Comparison of ENCODE assay signal across 35 cellular contexts in the genomic region with DNA sequence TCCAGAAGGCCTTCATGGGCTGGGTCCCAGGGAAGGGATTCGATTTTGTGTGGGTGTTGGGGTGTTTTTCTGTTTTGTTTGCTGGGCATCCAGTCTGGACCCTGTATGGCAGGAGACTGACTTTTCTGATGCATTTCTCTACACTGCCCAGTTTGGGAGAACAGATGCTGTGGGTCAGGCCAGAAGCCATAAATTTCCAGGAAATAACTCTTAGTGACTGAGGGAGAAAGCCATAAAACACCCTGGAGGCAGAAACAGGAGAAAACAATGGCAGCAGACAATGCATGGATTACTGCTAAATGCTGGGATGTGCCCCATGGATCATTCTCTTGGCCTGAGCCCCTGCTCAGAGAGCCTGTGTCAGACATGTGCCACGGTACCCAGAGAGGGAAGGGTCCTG.
"Had no signal": no experiment of that assay in that cellular context is flagged by ENCODE, and none has a peak within 500 bp of the region (broad histone marks: within the 10 kb centered on the region; RNA-seq: fewer than 3 reads in every experiment).

No MANE protein-coding gene starts in this region.

- H3K9me3 ChIP-seq: ascending aorta had no signal

- H3K27ac Mint-ChIP-seq: activated B cell treated with CpG ODN at 0.5 μM for 24 hours; activated CD4-positive, alpha-beta memory T cell treated with anti-CD3 and anti-CD28 coated beads for 36 hours; activated CD4-positive, alpha-beta T cell treated with anti-CD3 and anti-CD28 coated beads, Interleukin-2, amount 10 ng/mL, durations not matched to agents 24 days and 14 days; activated CD8-positive, alpha-beta T cell treated with anti-CD3 and anti-CD28 coated beads for 36 hours; activated naive CD4-positive, alpha-beta T cell treated with anti-CD3 and anti-CD28 coated beads, Interleukin-2, amount 10 ng/mL, durations not matched to agents 7 days and 5 days; activated naive CD4-positive, alpha-beta T cell treated with anti-CD3 and anti-CD28 coated beads, Interleukin-2, amount 50 U/mL, for 24 hours; activated naive CD8-positive, alpha-beta T cell; activated naive CD8-positive, alpha-beta T cell treated with anti-CD3 and anti-CD28 coated beads, Interleukin-2, amount 10 ng/mL, durations not matched to agents 7 days and 5 days; activated naive CD8-positive, alpha-beta T cell treated with anti-CD3 and anti-CD28 coated beads, Interleukin-2, amount 50 U/mL, for 24 hours; activated T-cell treated with anti-CD3 and anti-CD28 coated beads, Interleukin-2, amount 50 U/mL, for 72 hours; activated T-helper 1 cell treated with anti-CD3 and anti-CD28 coated beads, Interleukin-12 subunit alpha, Interleukin-12 subunit beta, Interleukin-2, Interleukin-4 antibody, amounts not matched to agents 30 ng/mL and 10 ng/mL and 1 ng/mL, durations not matched to agents 14 hours and 24 hours and 36 hours; activated T-helper 2 cell treated with anti-CD3 and anti-CD28 coated beads, Interferon-gamma antibody, Interleukin-2, Interleukin-4, amounts not matched to agents 10 μg/mL and 5 μg/mL and 100 μg/mL, durations not matched to agents 14 hours and 24 hours and 36 hours; T-helper 1 cell treated with Interleukin-12 subunit alpha and Interleukin-12 subunit beta and Interleukin-4 antibody, amounts not matched to agents 30 μg/mL and 1 μg/mL, for 36 hours; T-helper 2 cell treated with Interferon-gamma antibody and Interleukin-4, amounts not matched to agents 5 μg/mL and 100 μg/mL, for 36 hours had no signal

- DNase-seq: activated B cell treated with CpG ODN at 0.5 μM for 24 hours; activated CD4-positive, alpha-beta memory T cell treated with anti-CD3 and anti-CD28 coated beads for 36 hours; activated CD4-positive, alpha-beta T cell treated with anti-CD3 and anti-CD28 coated beads for 4 hours; activated CD4-positive, alpha-beta T cell treated with anti-CD3 and anti-CD28 coated beads, Interleukin-2, amount 10 ng/mL, durations not matched to agents 24 days and 14 days; activated CD4-positive, alpha-beta T cell treated with anti-CD3 and anti-CD28 coated beads, Interleukin-2, amount 50 U/mL, for 1 hour; activated CD4-positive, alpha-beta T cell treated with anti-CD3 and anti-CD28 coated beads, Interleukin-2, amount 50 U/mL, for 4 hours; activated CD4-positive, CD25-positive, alpha-beta regulatory T cell treated with anti-CD3 and anti-CD28 coated beads, Interleukin-2, amount 50 U/mL, for 72 hours; activated CD8-positive, alpha-beta T cell treated with anti-CD3 and anti-CD28 coated beads for 36 hours; activated effector memory CD4-positive, alpha-beta T cell treated with Interleukin-2 at 50 U/mL for 16 hours; activated gamma-delta T cell; activated naive CD4-positive, alpha-beta T cell treated with anti-CD3 and anti-CD28 coated beads, Interleukin-2, amount 10 ng/mL, durations not matched to agents 7 days and 5 days; activated naive CD4-positive, alpha-beta T cell treated with Interleukin-2 at 50 U/mL for 16 hours; activated naive CD8-positive, alpha-beta T cell treated with anti-CD3 and anti-CD28 coated beads, Interleukin-2, amount 10 ng/mL, durations not matched to agents 7 days and 5 days; activated naive CD8-positive, alpha-beta T cell treated with anti-CD3 and anti-CD28 coated beads, Interleukin-2, amount 50 U/mL, for 24 hours; activated T-cell treated with anti-CD3 and anti-CD28 coated beads for 4 hours; activated T-cell treated with anti-CD3 and anti-CD28 coated beads, Interleukin-2, amount 50 U/mL, for 1 hour; activated T-cell treated with anti-CD3 and anti-CD28 coated beads, Interleukin-2, amount 50 U/mL, for 4 hours; activated T-cell treated with anti-CD3 and anti-CD28 coated beads, Interleukin-2, amount 50 U/mL, for 72 hours; amygdala; caudate nucleus; SW 1271; T-helper 1 cell; T-helper 2 cell; T-helper 9 cell had no signal

- H3K27ac ChIP-seq: ascending aorta, cardiac muscle cell, VCaP had no signal

- H3K27me3 ChIP-seq: ascending aorta, cardiac muscle cell had no signal

- H3K4me3 ChIP-seq: ascending aorta, cardiac muscle cell had no signal

- H3K9me3 Mint-ChIP-seq: activated B cell treated with CpG ODN at 0.5 μM for 24 hours; activated CD4-positive, alpha-beta memory T cell treated with anti-CD3 and anti-CD28 coated beads for 36 hours; activated CD4-positive, alpha-beta T cell treated with anti-CD3 and anti-CD28 coated beads, Interleukin-2, amount 10 ng/mL, durations not matched to agents 24 days and 14 days; activated CD8-positive, alpha-beta T cell treated with anti-CD3 and anti-CD28 coated beads for 36 hours; activated naive CD4-positive, alpha-beta T cell treated with anti-CD3 and anti-CD28 coated beads, Interleukin-2, amount 10 ng/mL, durations not matched to agents 7 days and 5 days; activated naive CD4-positive, alpha-beta T cell treated with anti-CD3 and anti-CD28 coated beads, Interleukin-2, amount 50 U/mL, for 24 hours; activated naive CD8-positive, alpha-beta T cell treated with anti-CD3 and anti-CD28 coated beads, Interleukin-2, amount 10 ng/mL, durations not matched to agents 7 days and 5 days; activated naive CD8-positive, alpha-beta T cell treated with anti-CD3 and anti-CD28 coated beads, Interleukin-2, amount 50 U/mL, for 24 hours; activated T-cell treated with anti-CD3 and anti-CD28 coated beads, Interleukin-2, amount 50 U/mL, for 4 hours; activated T-cell treated with anti-CD3 and anti-CD28 coated beads, Interleukin-2, amount 50 U/mL, for 72 hours; activated T-helper 1 cell treated with anti-CD3 and anti-CD28 coated beads, Interleukin-12 subunit alpha, Interleukin-12 subunit beta, Interleukin-2, Interleukin-4 antibody, amounts not matched to agents 30 ng/mL and 10 ng/mL and 1 ng/mL, durations not matched to agents 14 hours and 24 hours and 36 hours; activated T-helper 2 cell treated with anti-CD3 and anti-CD28 coated beads, Interferon-gamma antibody, Interleukin-2, Interleukin-4, amounts not matched to agents 10 μg/mL and 5 μg/mL and 100 μg/mL, durations not matched to agents 14 hours and 24 hours and 36 hours; brain; central memory CD8-positive, alpha-beta T cell; T-helper 1 cell treated with Interleukin-12 subunit alpha and Interleukin-12 subunit beta and Interleukin-4 antibody, amounts not matched to agents 30 μg/mL and 1 μg/mL, for 36 hours; T-helper 2 cell treated with Interferon-gamma antibody and Interleukin-4, amounts not matched to agents 5 μg/mL and 100 μg/mL, for 36 hours had no signal

- ATAC-seq: activated CD8-positive, alpha-beta T cell treated with anti-CD3 and anti-CD28 coated beads for 36 hours; activated naive CD8-positive, alpha-beta T cell treated with anti-CD3 and anti-CD28 coated beads, Interleukin-2, amount 50 U/mL, for 24 hours; activated T-cell treated with anti-CD3 and anti-CD28 coated beads, Interleukin-2, amount 50 U/mL, for 4 hours; activated T-cell treated with anti-CD3 and anti-CD28 coated beads, Interleukin-2, amount 50 U/mL, for 72 hours had no signal

- H3K36me3 Mint-ChIP-seq: activated CD4-positive, alpha-beta memory T cell treated with anti-CD3 and anti-CD28 coated beads for 36 hours; activated naive CD4-positive, alpha-beta T cell treated with anti-CD3 and anti-CD28 coated beads, Interleukin-2, amount 10 ng/mL, durations not matched to agents 7 days and 5 days; activated naive CD4-positive, alpha-beta T cell treated with anti-CD3 and anti-CD28 coated beads, Interleukin-2, amount 50 U/mL, for 24 hours; activated naive CD8-positive, alpha-beta T cell; activated naive CD8-positive, alpha-beta T cell treated with anti-CD3 and anti-CD28 coated beads, Interleukin-2, amount 10 ng/mL, durations not matched to agents 7 days and 5 days; brain had no signal

- H3K36me3 ChIP-seq: ascending aorta, cardiac muscle cell had no signal

- H3K4me1 Mint-ChIP-seq: activated B cell treated with CpG ODN at 0.5 μM for 24 hours; activated CD4-positive, alpha-beta T cell treated with anti-CD3 and anti-CD28 coated beads, Interleukin-2, amount 10 ng/mL, durations not matched to agents 24 days and 14 days; activated naive CD4-positive, alpha-beta T cell treated with anti-CD3 and anti-CD28 coated beads, Interleukin-2, amount 10 ng/mL, durations not matched to agents 7 days and 5 days; activated naive CD4-positive, alpha-beta T cell treated with anti-CD3 and anti-CD28 coated beads, Interleukin-2, amount 50 U/mL, for 24 hours; activated naive CD8-positive, alpha-beta T cell treated with anti-CD3 and anti-CD28 coated beads, Interleukin-2, amount 10 ng/mL, durations not matched to agents 7 days and 5 days; activated naive CD8-positive, alpha-beta T cell treated with anti-CD3 and anti-CD28 coated beads, Interleukin-2, amount 50 U/mL, for 24 hours; central memory CD8-positive, alpha-beta T cell had no signal

- H3K4me1 ChIP-seq: ascending aorta had no signal

- H3K27me3 Mint-ChIP-seq: activated B cell treated with CpG ODN at 0.5 μM for 24 hours; activated CD8-positive, alpha-beta T cell treated with anti-CD3 and anti-CD28 coated beads for 36 hours; activated naive CD4-positive, alpha-beta T cell treated with anti-CD3 and anti-CD28 coated beads, Interleukin-2, amount 10 ng/mL, durations not matched to agents 7 days and 5 days; activated naive CD4-positive, alpha-beta T cell treated with anti-CD3 and anti-CD28 coated beads, Interleukin-2, amount 50 U/mL, for 24 hours; activated naive CD8-positive, alpha-beta T cell treated with anti-CD3 and anti-CD28 coated beads, Interleukin-2, amount 10 ng/mL, durations not matched to agents 7 days and 5 days; activated naive CD8-positive, alpha-beta T cell treated with anti-CD3 and anti-CD28 coated beads, Interleukin-2, amount 50 U/mL, for 24 hours had no signal

- H3K4me3 Mint-ChIP-seq: activated B cell treated with CpG ODN at 0.5 μM for 24 hours; activated CD4-positive, alpha-beta memory T cell treated with anti-CD3 and anti-CD28 coated beads for 36 hours; activated CD4-positive, alpha-beta T cell treated with anti-CD3 and anti-CD28 coated beads, Interleukin-2, amount 10 ng/mL, durations not matched to agents 24 days and 14 days; activated CD8-positive, alpha-beta T cell treated with anti-CD3 and anti-CD28 coated beads for 36 hours; activated naive CD4-positive, alpha-beta T cell treated with anti-CD3 and anti-CD28 coated beads, Interleukin-2, amount 10 ng/mL, durations not matched to agents 7 days and 5 days; activated naive CD4-positive, alpha-beta T cell treated with anti-CD3 and anti-CD28 coated beads, Interleukin-2, amount 50 U/mL, for 24 hours; activated naive CD8-positive, alpha-beta T cell; activated naive CD8-positive, alpha-beta T cell treated with anti-CD3 and anti-CD28 coated beads, Interleukin-2, amount 10 ng/mL, durations not matched to agents 7 days and 5 days; activated naive CD8-positive, alpha-beta T cell treated with anti-CD3 and anti-CD28 coated beads, Interleukin-2, amount 50 U/mL, for 24 hours; activated T-cell treated with anti-CD3 and anti-CD28 coated beads, Interleukin-2, amount 50 U/mL, for 4 hours; activated T-cell treated with anti-CD3 and anti-CD28 coated beads, Interleukin-2, amount 50 U/mL, for 72 hours; activated T-helper 1 cell treated with anti-CD3 and anti-CD28 coated beads, Interleukin-12 subunit alpha, Interleukin-12 subunit beta, Interleukin-2, Interleukin-4 antibody, amounts not matched to agents 30 ng/mL and 10 ng/mL and 1 ng/mL, durations not matched to agents 14 hours and 24 hours and 36 hours; brain; central memory CD8-positive, alpha-beta T cell; T-helper 1 cell treated with Interleukin-12 subunit alpha and Interleukin-12 subunit beta and Interleukin-4 antibody, amounts not matched to agents 30 μg/mL and 1 μg/mL, for 36 hours; T-helper 2 cell treated with Interferon-gamma antibody and Interleukin-4, amounts not matched to agents 5 μg/mL and 100 μg/mL, for 36 hours had no signal
